ENCODE assay signal across 14 cellular contexts in genomic region chr16:2799852-2800226, GRCh38. TPM values are rescaled to one million over a fixed set of nuclear protein-coding genes. Genes with fewer than 3 reads are reported as not detected.
A peak's percentile ranks its signal among the peaks of the same experiment; 100 is the strongest.
DNase-seq lines count a peak whose midpoint lies in the region; ATAC-seq and TF ChIP-seq lines count a peak whose summit lies in the region.
"Had no signal": no experiment of that assay in that cellular context is flagged by ENCODE, and none has a peak within 500 bp of the region (broad histone marks: within the 10 kb centered on the region; RNA-seq: fewer than 3 reads in every experiment).

No MANE protein-coding gene starts in this region.

- no peaks in the 10 kb centered on the region for H3K79me2 ChIP-seq in trophoblast cell (ENCODE audit: control insufficient read depth, insufficient read depth, low read length, poor library complexity)

- H3K14ac ChIP-seq in trophoblast cell (ENCODE audit: low read length), result no peak overlapping the region

- H2AK5ac ChIP-seq in trophoblast cell (ENCODE audit: low read length), result no peak overlapping the region

- no CpG with 5 or more reads among the region's 2 CpGs for WGBS in trophoblast cell (ENCODE audit: extremely low coverage, insufficient coverage, insufficient read length)
- WGBS in testis, 2 donors, result 74 to 85% methylated on average over 2 of the region's 2 CpGs

- H3K9me3 ChIP-seq in trophoblast cell (ENCODE audit: insufficient read depth, low read depth, low read length) (peaks cover 9% of the 10 kb centered on the region), testis (no peaks in the 10 kb centered on the region), HAP-1 (peaks cover 6% of the 10 kb centered on the region; the same call in 1 of the 2 replicates)

- no peak overlapping the region for H2BK120ac ChIP-seq in trophoblast cell (ENCODE audit: insufficient read depth, low read length, poor library complexity)

- no peak overlapping the region for H4K91ac ChIP-seq in trophoblast cell (ENCODE audit: low read depth, low read length)

- DNase-seq in Daoy (ENCODE audit: low read depth) (peak; percentile 30), NCI-H2029 treated with DMSO at 0.1 percent for 48 hours (lab: John Stamatoyannopoulos, UW) (peak; percentile 15), epithelial cell of prostate (ENCODE audit: low read depth, low spot score) (peak; percentile 86), trophoblast cell (peak; percentile 46 to 82), HuH-7 (ENCODE audit: low spot score) (no peak), testis (no peak), HAP-1 (ENCODE audit: low spot score in 2 of 2) (no peak)
- DNase-seq: activated CD8-positive, alpha-beta memory T cell treated with anti-CD3 and anti-CD28 coated beads, Interleukin-2, amount 10 ng/mL, durations not matched to agents 7 days and 5 days; CD8-positive, alpha-beta T cell; Kasumi-1; naive thymus-derived CD8-positive, alpha-beta T cell had no signal

- no peak overlapping the region for H3K18ac ChIP-seq in trophoblast cell (ENCODE audit: low read length)

- intact Hi-C loops in testis (cut with DNase I; ENCODE audit: low total_unique reads), result no loop called here

- H2AFZ ChIP-seq in trophoblast cell (ENCODE audit: insufficient read depth, low read length, poor library complexity), result no peak overlapping the region

- no peak overlapping the region for H2BK12ac ChIP-seq in trophoblast cell (ENCODE audit: low read length)

- no peak overlapping the region for H3K4me2 ChIP-seq in trophoblast cell (ENCODE audit: low read length)

- no peak overlapping the region for H3K23ac ChIP-seq in trophoblast cell (ENCODE audit: low read length)

- H3K27ac ChIP-seq in epithelial cell of prostate (peak overlapping the region; percentile 38), trophoblast cell (ENCODE audit: low read depth, low read length) (no peak overlapping the region), testis (no peak overlapping the region)

- no peak for TF ChIP-seq POLR2A in testis (IDR thresholded peaks at IDR 0.05)

- no peak overlapping the region for H2BK5ac ChIP-seq in trophoblast cell (ENCODE audit: low read depth, low read length, poor library complexity)

- TF ChIP-seq CTCF in testis (IDR thresholded peaks at IDR 0.05), result no peak

- no peak overlapping the region for H4K12ac ChIP-seq in trophoblast cell (ENCODE audit: low read depth, low read length)

- H3K79me1 ChIP-seq in trophoblast cell (ENCODE audit: low read length), result no peaks in the 10 kb centered on the region

- H3K4me1 ChIP-seq in trophoblast cell (ENCODE audit: control insufficient read depth in 1 of 2, insufficient read depth in 2 of 2, low read length in 2 of 2) (peaks cover 0 to 1% of the 10 kb centered on the region in 2 experiments), testis (no peaks in the 10 kb centered on the region), HAP-1 (peaks cover under 1% of the 10 kb centered on the region)

- no peak for ATAC-seq in HG02938 (IDR thresholded peaks at IDR 0.05; ENCODE audit: unreplicated experiment)
- ATAC-seq: activated CD8-positive, alpha-beta memory T cell treated with anti-CD3 and anti-CD28 coated beads, Interleukin-2, amount 10 ng/mL, durations not matched to agents 7 days and 5 days; CD8-positive, alpha-beta T cell; naive thymus-derived CD8-positive, alpha-beta T cell had no signal

- H3K4me3 ChIP-seq in trophoblast cell (ENCODE audit: low read depth, low read length), result no peak overlapping the region
- no peak overlapping the region for H3K4me3 ChIP-seq in testis
- H3K4me3 ChIP-seq in HAP-1, result no peak overlapping the region

- H3K36me3 ChIP-seq in trophoblast cell (ENCODE audit: control insufficient read depth in 1 of 2, insufficient read depth in 2 of 2, low read length in 2 of 2) (no peaks in the 10 kb centered on the region), testis (ENCODE audit: low read depth, missing control alignments) (no peaks in the 10 kb centered on the region), HAP-1 (replicated peaks) (no peaks in the 10 kb centered on the region)

- H3K27me3 ChIP-seq in trophoblast cell (ENCODE audit: insufficient read depth, low read length) (no peaks in the 10 kb centered on the region), testis (no peaks in the 10 kb centered on the region), HAP-1 (ENCODE audit: low read depth) (no peaks in the 10 kb centered on the region)

- no peak overlapping the region for H3K9ac ChIP-seq in trophoblast cell (ENCODE audit: low read length)

- in situ Hi-C loops in HAP-1 (cut with MboI; ENCODE audit: low sequenced_read_pairs), result no loop called here

- H3K4ac ChIP-seq in trophoblast cell (ENCODE audit: low read depth, low read length), result no peak overlapping the region

- no peak overlapping the region for H4K8ac ChIP-seq in trophoblast cell (ENCODE audit: low read depth, low read length)

RNA-seq across cellular contexts. Expression of gene PRSS41, which starts 1.6 kb away (rescaled TPM):
- not detected in 2 replicates for total RNA-seq in Daoy (2014; rRNA removed; shearing (Covaris generic))
- not detected in 2 replicates for polyA plus RNA-seq in trophoblast cell (2013)
- 1 to 10 TPM in 1 of 2 donors, under 1 TPM in 1; 0.43 to 2.1 TPM for total RNA-seq in testis
- 0.88 TPM for polyA plus RNA-seq in testis (ENCODE audit: insufficient read depth, low read depth, low replicate concordance)
- total RNA-seq: activated CD8-positive, alpha-beta memory T cell treated with anti-CD3 and anti-CD28 coated beads, Interleukin-2, amount 10 ng/mL, durations not matched to agents 7 days and 5 days; CD8-positive, alpha-beta T cell; naive thymus-derived CD8-positive, alpha-beta T cell; skeletal muscle tissue had no signal
- polyA plus RNA-seq: naive thymus-derived CD8-positive, alpha-beta T cell; thymus had no signal

RNA-seq across cellular contexts. Expression of gene PRSS33, which starts 12.5 kb away (rescaled TPM):
- not detected in 2 replicates for total RNA-seq in Daoy (2014; rRNA removed; shearing (Covaris generic))
- not detected in 2 replicates for polyA plus RNA-seq in trophoblast cell (2013)
- total RNA-seq in testis, result under 1 TPM in 1 of 2 donors, not detected in 1; 0.93 TPM
- polyA plus RNA-seq in testis (ENCODE audit: insufficient read depth, low read depth, low replicate concordance), result 4.4 TPM
- total RNA-seq: activated CD8-positive, alpha-beta memory T cell treated with anti-CD3 and anti-CD28 coated beads, Interleukin-2, amount 10 ng/mL, durations not matched to agents 7 days and 5 days; CD8-positive, alpha-beta T cell; naive thymus-derived CD8-positive, alpha-beta T cell; skeletal muscle tissue had no signal

RNA-seq across cellular contexts. Expression of gene PRSS21, which starts 17.2 kb away (rescaled TPM):
- not detected in 2 replicates for total RNA-seq in Daoy (2014; rRNA removed; shearing (Covaris generic))
- not detected in 2 replicates for polyA plus RNA-seq in trophoblast cell (2013)
- total RNA-seq in testis, result 100 to 1,000 TPM in 1 of 2 donors, 10 to 100 TPM in 1; 62.5 to 130 TPM
- 153 TPM for polyA plus RNA-seq in testis (ENCODE audit: insufficient read depth, low read depth, low replicate concordance)
- total RNA-seq: skeletal muscle tissue had no signal

RNA-seq across cellular contexts. Expression of gene ELOB, which starts 22.8 kb away (rescaled TPM):
- total RNA-seq in Daoy (2014; rRNA removed; shearing (Covaris generic)), result 200 and 262 TPM in 2 replicates
- polyA plus RNA-seq in trophoblast cell (2013), result 100 TPM in 2 replicates
- total RNA-seq in testis, result 100 to 1,000 TPM; 377 to 381 TPM
- 582 TPM for polyA plus RNA-seq in testis (ENCODE audit: insufficient read depth, low read depth, low replicate concordance)

RNA-seq across cellular contexts. Expression of gene ZG16B, which starts 30.3 kb away (rescaled TPM):
- 0.17 and 2.0 TPM in 2 replicates for total RNA-seq in Daoy (2014; rRNA removed; shearing (Covaris generic))
- polyA plus RNA-seq in trophoblast cell (2013), result not detected in 2 replicates
- total RNA-seq in testis, result 1 to 10 TPM; 1.7 to 3.5 TPM
- 1.8 TPM for polyA plus RNA-seq in testis (ENCODE audit: insufficient read depth, low read depth, low replicate concordance)
- total RNA-seq: CD8-positive, alpha-beta T cell; naive thymus-derived CD8-positive, alpha-beta T cell had no signal
- polyA plus RNA-seq: naive thymus-derived CD8-positive, alpha-beta T cell had no signal

Comparison
In these comparisons a context has a peak if more than half of its experiments do, and no peak if none do; other contexts are left out.
1. DNase-seq: peak in Daoy (single experiment), NCI-H2029 treated with DMSO at 0.1 percent for 48 hours (single experiment), epithelial cell of prostate (single experiment) and trophoblast cell (2 of 2); none in HuH-7 (single experiment), testis (single experiment) and HAP-1 (0 of 2).
2. RNA of gene PRSS21, which starts 17.2 kb away (total RNA-seq): 62.5 to 130 TPM in testis; not detected in Daoy; every median in the first group is over 10 times any median in the second.